In genomic region chr2:191677646-191678436, GRCh38 we compare ENCODE assay signal across 1 cellular context.
TF ChIP-seq lines count a peak whose summit lies in the region.

Gene NABP1, plus strand, starts transcription at chr2:191678136. Its CDS starts 479 bp downstream, at chr2:191678615.

TF ChIP-seq in H1, 55 proteins besides CTCF, POLR2A, EP300 and RAD21:
- TF ChIP-seq EGR1 (IDR thresholded peaks at IDR 0.05; ENCODE audit: borderline replicate concordance, low read depth, low read length) (no peak; the same call in 1 of the 2 replicates), SP4 (IDR thresholded peaks at IDR 0.05; ENCODE audit: low read length) (0 out of 2 replicates have a peak, but pooled peaks have one; percentile 43), PHF8 (conservative IDR thresholded peaks at IDR 0.05; ENCODE audit: low read depth, low read length) (peak; percentile 73), SIN3A (conservative IDR thresholded peaks at IDR 0.05 in 1 of 2, IDR thresholded peaks at IDR 0.05 in 1 of 2; ENCODE audit: low read depth in 1 of 2, low read length in 2 of 2) (peak; percentile 19 to 82; a peak in 2 of 4 replicates), KDM1A (IDR thresholded peaks at IDR 0.05; ENCODE audit: borderline replicate concordance, low read length) (no peak), RXRA (IDR thresholded peaks at IDR 0.05; ENCODE audit: insufficient read depth, low read depth, low read length) (no peak), CHD2 (IDR thresholded peaks at IDR 0.05; ENCODE audit: low read length) (no peak), SRF (IDR thresholded peaks at IDR 0.05; ENCODE audit: low read depth, low read length) (no peak), CEBPB (IDR thresholded peaks at IDR 0.05; ENCODE audit: low read depth, low read length) (no peak), CREB1 (IDR thresholded peaks at IDR 0.05) (peak; percentile 88), HDAC2 (IDR thresholded peaks at IDR 0.05; ENCODE audit: borderline replicate concordance in 1 of 2, low read depth in 2 of 2, low read length in 2 of 2) (no peak; a peak in 1 of 4 replicates), BCL11A (IDR thresholded peaks at IDR 0.05; ENCODE audit: low read depth in 2 of 2, low read length in 2 of 2) (no peak), TEAD4 (IDR thresholded peaks at IDR 0.05; ENCODE audit: low read depth, low read length) (no peak), RBBP5 (IDR thresholded peaks at IDR 0.05; ENCODE audit: borderline replicate concordance, low read depth, low read length) (peak; percentile 33; the same call in 1 of the 2 replicates), FOSL1 (IDR thresholded peaks at IDR 0.05; ENCODE audit: insufficient read depth, low read depth, low read length) (no peak), RNF2 (IDR thresholded peaks at IDR 0.05; ENCODE audit: borderline replicate concordance, low read depth, low read length, missing control alignments, poor library complexity, severe bottlenecking) (no peak), POU5F1 (IDR thresholded peaks at IDR 0.05; ENCODE audit: low read depth, low read length) (no peak), ATF2 (IDR thresholded peaks at IDR 0.05; ENCODE audit: low read length) (no peak), ZNF274 (IDR thresholded peaks at IDR 0.05; ENCODE audit: borderline replicate concordance, extremely low read depth, low read length) (no peak), CBX8 (IDR thresholded peaks at IDR 0.05; ENCODE audit: borderline replicate concordance, low read depth, low read length) (no peak), RFX5 (IDR thresholded peaks at IDR 0.05; ENCODE audit: borderline replicate concordance, low read depth, low read length) (no peak), GABPA (IDR thresholded peaks at IDR 0.05; ENCODE audit: borderline replicate concordance, insufficient read depth, low read length) (no peak), MAFK (IDR thresholded peaks at IDR 0.05; ENCODE audit: low read depth, low read length) (no peak), HDAC6 (IDR thresholded peaks at IDR 0.05; ENCODE audit: low read depth, low read length) (no peak), BRCA1 (IDR thresholded peaks at IDR 0.05; ENCODE audit: low read depth, low read length) (no peak), POLR2AphosphoS5 (IDR thresholded peaks at IDR 0.05; ENCODE audit: low read depth, low read length) (peak; percentile 98), TBP (IDR thresholded peaks at IDR 0.05; ENCODE audit: low read depth, low read length) (peak; percentile 96), TAF7 (optimal IDR thresholded peaks at IDR 0.05; ENCODE audit: borderline replicate concordance, low read depth, low read length) (peak; percentile 92), BACH1 (IDR thresholded peaks at IDR 0.05; ENCODE audit: low read length) (no peak), ASH2L (IDR thresholded peaks at IDR 0.05; ENCODE audit: low read length) (peak; percentile 24), GTF2F1 (IDR thresholded peaks at IDR 0.05; ENCODE audit: borderline replicate concordance, low read depth, low read length) (peak; percentile 85; the same call in 1 of the 2 replicates), CBX5 (IDR thresholded peaks at IDR 0.05; ENCODE audit: low read depth, low read length) (no peak), NRF1 (IDR thresholded peaks at IDR 0.05; ENCODE audit: low read depth, low read length) (no peak), JUND (IDR thresholded peaks at IDR 0.05; ENCODE audit: low read length) (no peak), SUZ12 (IDR thresholded peaks at IDR 0.05; ENCODE audit: low read length) (no peak), E2F6 (IDR thresholded peaks at IDR 0.05) (no peak), SAP30 (IDR thresholded peaks at IDR 0.05; ENCODE audit: insufficient read depth, insufficient replicate concordance, low read length) (peak; percentile 40), MAX (IDR thresholded peaks at IDR 0.05) (peak; percentile 75), JUN (IDR thresholded peaks at IDR 0.05; ENCODE audit: low read depth, low read length) (no peak), CHD7 (IDR thresholded peaks at IDR 0.05; ENCODE audit: insufficient replicate concordance, low read length) (no peak), SP1 (IDR thresholded peaks at IDR 0.05; ENCODE audit: low read depth, low read length) (peak; percentile 58; the same call in 1 of the 2 replicates), SIRT6 (IDR thresholded peaks at IDR 0.05; ENCODE audit: low read length) (no peak), TAF1 (IDR thresholded peaks at IDR 0.05; ENCODE audit: low read depth, low read length) (peak; percentile 99), KDM5A (IDR thresholded peaks at IDR 0.05; ENCODE audit: low read length) (no peak), KDM4A (IDR thresholded peaks at IDR 0.05; ENCODE audit: low read depth, low read length, severe bottlenecking) (peak; percentile 22), CTBP2 (IDR thresholded peaks at IDR 0.05; ENCODE audit: borderline replicate concordance, insufficient read depth, insufficient read length, low read length) (no peak), EZH2 (IDR thresholded peaks at IDR 0.05; ENCODE audit: low read depth, low read length, severe bottlenecking) (no peak), USF2 (IDR thresholded peaks at IDR 0.05; ENCODE audit: low read length) (no peak), CHD1 (IDR thresholded peaks at IDR 0.05; ENCODE audit: low read depth, low read length) (no peak), NANOG (IDR thresholded peaks at IDR 0.05; ENCODE audit: insufficient read depth, low read depth, low read length, poor library complexity, severe bottlenecking) (no peak), ATF3 (IDR thresholded peaks at IDR 0.05; ENCODE audit: insufficient read depth, low read depth, low read length) (no peak), TCF12 (IDR thresholded peaks at IDR 0.05; ENCODE audit: low read depth, low read length) (0 out of 2 replicates have a peak, but pooled peaks have one; percentile 17), YY1 (IDR thresholded peaks at IDR 0.05; ENCODE audit: low read depth, low read length) (no peak), SP2 (IDR thresholded peaks at IDR 0.05; ENCODE audit: low read length) (no peak), SIX5 (IDR thresholded peaks at IDR 0.05; ENCODE audit: low read depth, low read length) (no peak)
